Comparison of ENCODE assay signal across 23 cellular contexts in the genomic region with DNA sequence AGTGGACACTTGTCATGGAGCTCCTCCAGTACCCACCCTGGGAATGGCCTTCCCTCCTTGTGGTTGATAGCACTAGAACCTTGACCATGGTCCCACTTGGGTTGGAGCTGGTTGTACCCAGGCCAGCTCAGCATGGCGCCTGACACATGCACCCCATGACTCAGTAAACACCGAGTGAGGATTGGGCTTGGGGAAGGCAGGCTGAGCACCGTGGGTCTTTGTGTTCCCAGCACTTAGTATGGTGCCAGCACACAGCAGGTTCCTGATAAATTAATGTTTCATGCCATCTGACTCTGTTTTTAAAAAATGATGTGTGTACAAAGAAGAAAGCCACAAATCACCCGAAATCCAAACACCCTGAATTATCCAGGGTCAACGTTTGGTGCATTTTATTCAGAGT.
"Had no signal": no experiment of that assay in that cellular context is flagged by ENCODE, and none has a peak within 500 bp of the region (broad histone marks: within the 10 kb centered on the region; RNA-seq: fewer than 3 reads in every experiment).

No MANE protein-coding gene starts in this region.

- H3K4me1 Mint-ChIP-seq: activated T-helper 17 cell treated with anti-CD3 and anti-CD28 coated beads, Interleukin-2, amount 50 U/mL, for 72 hours; central memory CD8-positive, alpha-beta T cell; memory B cell; stimulated activated naive B cell treated with anti-CD40 and anti-IgM and Interleukin-4, amounts not matched to agents 10 μg/mL and 1 μg/mL and 100 μg/mL, for 72 hours had no signal

- ATAC-seq: activated naive CD4-positive, alpha-beta T cell treated with anti-CD3 and anti-CD28 coated beads, Interleukin-2, amount 50 U/mL, for 72 hours; activated T-helper 17 cell treated with anti-CD3 and anti-CD28 coated beads, Interleukin-2, amount 50 U/mL, for 72 hours; effector memory CD8-positive, alpha-beta T cell; left colon; mucosa of descending colon; right lobe of liver; stimulated activated naive B cell treated with anti-CD40 and anti-IgM and Interleukin-4, amounts not matched to agents 10 μg/mL and 1 μg/mL and 100 μg/mL, for 72 hours; WTC11 had no signal

- H3K27ac Mint-ChIP-seq: activated naive CD4-positive, alpha-beta T cell treated with anti-CD3 and anti-CD28 coated beads, Interleukin-2, amount 50 U/mL, for 72 hours; activated T-helper 17 cell treated with anti-CD3 and anti-CD28 coated beads, Interleukin-2, amount 50 U/mL, for 72 hours; effector memory CD8-positive, alpha-beta T cell; memory B cell; nephron progenitor cell; stimulated activated naive B cell treated with anti-CD40 and anti-IgM and Interleukin-4, amounts not matched to agents 10 μg/mL and 1 μg/mL and 100 μg/mL, for 72 hours; type B pancreatic cell; WTC11 had no signal

- H3K4me3 Mint-ChIP-seq: activated T-helper 17 cell treated with anti-CD3 and anti-CD28 coated beads, Interleukin-2, amount 50 U/mL, for 72 hours; central memory CD8-positive, alpha-beta T cell; effector memory CD8-positive, alpha-beta T cell; memory B cell; nephron progenitor cell; stimulated activated naive B cell treated with anti-CD40 and anti-IgM and Interleukin-4, amounts not matched to agents 10 μg/mL and 1 μg/mL and 100 μg/mL, for 72 hours; type B pancreatic cell; WTC11 had no signal

- H3K36me3 ChIP-seq: breast epithelium, colonic mucosa, esophagus muscularis mucosa, right lobe of liver, vagina had no signal

- DNase-seq: activated T-cell treated with anti-CD3 and anti-CD28 coated beads, Interleukin-2, amount 50 U/mL, for 1 hour; colonic mucosa; effector memory CD8-positive, alpha-beta T cell; hippocampal formation; left colon; mucosa of descending colon; nephron progenitor cell; small intestine; stimulated activated CD4-positive, alpha-beta T cell treated with anti-CD3 and anti-CD28 coated beads, Interleukin-15, amount 100 ng/mL, for 24 hours; stimulated activated CD8-positive, alpha-beta memory T cell treated with anti-CD3 and anti-CD28 coated beads, Interleukin-4, amount 100 ng/mL, for 48 hours; stimulated activated naive B cell treated with anti-CD40 and anti-IgM and Interleukin-4, amounts not matched to agents 10 μg/mL and 1 μg/mL and 100 μg/mL, for 72 hours; T1000 had no signal

- H3K9me3 ChIP-seq: breast epithelium, colonic mucosa, esophagus muscularis mucosa, mucosa of descending colon, right lobe of liver, vagina had no signal

- H3K9me3 Mint-ChIP-seq: activated naive CD4-positive, alpha-beta T cell treated with anti-CD3 and anti-CD28 coated beads, Interleukin-2, amount 50 U/mL, for 72 hours; activated T-helper 17 cell treated with anti-CD3 and anti-CD28 coated beads, Interleukin-2, amount 50 U/mL, for 72 hours; central memory CD8-positive, alpha-beta T cell; effector memory CD8-positive, alpha-beta T cell; memory B cell; nephron progenitor cell; stimulated activated naive B cell treated with anti-CD40 and anti-IgM and Interleukin-4, amounts not matched to agents 10 μg/mL and 1 μg/mL and 100 μg/mL, for 72 hours; type B pancreatic cell; WTC11 had no signal

- H3K27ac ChIP-seq: breast epithelium, colonic mucosa, dorsolateral prefrontal cortex, esophagus muscularis mucosa, right lobe of liver, vagina had no signal

- H3K4me1 ChIP-seq: breast epithelium, colonic mucosa, esophagus muscularis mucosa, right lobe of liver, vagina had no signal

- H3K27me3 ChIP-seq: colonic mucosa, right lobe of liver, vagina had no signal

- H3K36me3 Mint-ChIP-seq: activated naive CD4-positive, alpha-beta T cell treated with anti-CD3 and anti-CD28 coated beads, Interleukin-2, amount 50 U/mL, for 72 hours; stimulated activated naive B cell treated with anti-CD40 and anti-IgM and Interleukin-4, amounts not matched to agents 10 μg/mL and 1 μg/mL and 100 μg/mL, for 72 hours; type B pancreatic cell; WTC11 had no signal

- H3K4me3 ChIP-seq: breast epithelium, colonic mucosa, dorsolateral prefrontal cortex, esophagus muscularis mucosa, mucosa of descending colon, right lobe of liver, vagina had no signal
